ENCODE assay signal across 26 cellular contexts in the genomic region with DNA sequence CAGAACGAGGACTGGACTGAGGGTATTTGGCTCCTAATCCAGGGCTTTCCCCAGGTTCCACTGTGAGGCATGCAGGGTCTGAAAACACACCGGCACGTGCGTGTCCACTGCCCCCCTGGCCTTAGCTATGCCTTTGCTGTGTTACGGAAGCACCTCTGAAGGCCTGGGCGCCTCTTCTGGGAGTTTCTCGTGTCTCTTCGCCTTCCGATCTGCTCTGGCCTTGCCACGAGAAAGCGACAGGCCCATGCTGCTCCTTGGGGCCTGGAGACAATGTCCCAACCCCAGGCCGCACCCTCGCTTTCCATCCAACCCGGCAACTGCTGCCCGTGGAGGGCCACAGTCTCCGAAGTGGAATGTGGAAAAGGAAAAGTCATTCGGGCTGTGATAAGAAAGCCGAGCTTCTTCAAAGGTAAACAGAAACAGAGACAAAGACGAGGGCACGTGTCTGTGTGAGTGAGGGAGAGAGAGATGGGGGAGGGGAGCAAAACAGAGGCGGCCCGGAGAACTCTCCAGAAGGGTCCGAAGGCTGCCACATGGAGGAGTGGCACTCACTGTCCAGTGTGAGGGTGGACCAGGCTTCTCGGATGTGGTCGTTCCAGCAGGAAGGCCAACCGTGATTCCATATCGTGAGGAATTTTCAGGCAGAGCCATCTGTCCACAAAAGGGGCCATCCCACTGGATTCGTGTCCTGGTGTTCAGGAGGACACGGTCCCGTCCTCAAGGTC. TPM values are rescaled to one million over a fixed set of nuclear protein-coding genes. Genes with fewer than 3 reads are reported as not detected.
"Had no signal": no experiment of that assay in that cellular context is flagged by ENCODE, and none has a peak within 500 bp of the region (broad histone marks: within the 10 kb centered on the region; RNA-seq: fewer than 3 reads in every experiment).

No MANE protein-coding gene starts in this region.

- H3K27me3 ChIP-seq: breast epithelium had no signal

- ATAC-seq: activated CD8-positive, alpha-beta T cell treated with anti-CD3 and anti-CD28 coated beads for 36 hours; activated T-cell treated with anti-CD3 and anti-CD28 coated beads, Interleukin-2, amount 50 U/mL, for 4 hours; gastroesophageal sphincter; naive thymus-derived CD4-positive, alpha-beta T cell; stimulated activated naive CD8-positive, alpha-beta T cell treated with anti-CD3 and anti-CD28 coated beads, Interleukin-15, Interleukin-2, amounts not matched to agents 100 U/mL and 50 U/mL, for 24 hours had no signal

- H3K27ac Mint-ChIP-seq: activated B cell treated with CpG ODN at 0.5 μM for 24 hours; activated CD8-positive, alpha-beta T cell treated with anti-CD3 and anti-CD28 coated beads for 36 hours had no signal

- H3K9me3 ChIP-seq: breast epithelium, esophagus muscularis mucosa, gastroesophageal sphincter, heart left ventricle, left ventricle myocardium inferior, tibial artery had no signal

- H3K9me3 Mint-ChIP-seq: activated B cell treated with CpG ODN at 0.5 μM for 24 hours; activated CD8-positive, alpha-beta T cell treated with anti-CD3 and anti-CD28 coated beads for 36 hours; activated T-cell treated with anti-CD3 and anti-CD28 coated beads, Interleukin-2, amount 50 U/mL, for 4 hours; naive thymus-derived CD4-positive, alpha-beta T cell had no signal

- H3K36me3 ChIP-seq: breast epithelium, esophagus muscularis mucosa, gastroesophageal sphincter, heart left ventricle, left ventricle myocardium inferior, tibial artery had no signal

- H3K4me3 ChIP-seq: breast epithelium, esophagus muscularis mucosa, gastroesophageal sphincter, heart left ventricle, left ventricle myocardium inferior, tibial artery had no signal

- H3K27ac ChIP-seq: breast epithelium, esophagus muscularis mucosa, gastroesophageal sphincter, heart left ventricle, left ventricle myocardium inferior, tibial artery had no signal

- H3K4me1 ChIP-seq: breast epithelium, gastroesophageal sphincter, left ventricle myocardium inferior had no signal

- DNase-seq: activated B cell treated with CpG ODN at 0.5 μM for 24 hours; activated CD4-positive, alpha-beta T cell treated with anti-CD3 and anti-CD28 coated beads for 4 hours; activated CD8-positive, alpha-beta T cell treated with anti-CD3 and anti-CD28 coated beads for 36 hours; activated effector memory CD4-positive, alpha-beta T cell treated with Interleukin-2 at 50 U/mL for 16 hours; activated naive CD4-positive, alpha-beta T cell treated with anti-CD3 and anti-CD28 coated beads, Interleukin-2, amount 50 U/mL, for 16 hours; activated T-cell treated with anti-CD3 and anti-CD28 coated beads, Interleukin-2, amount 50 U/mL, for 4 hours; cerebellar nuclear complex; effector CD8-positive, alpha-beta T cell; left ventricle myocardium inferior; mammary epithelial cell; naive thymus-derived CD4-positive, alpha-beta T cell; nucleus accumbens; retina; stimulated activated CD4-positive, alpha-beta T cell treated with anti-CD3 and anti-CD28 coated beads, Interleukin-2, amount 100 ng/mL, for 24 hours; stimulated activated naive CD8-positive, alpha-beta T cell treated with anti-CD3 and anti-CD28 coated beads, Interleukin-15, Interleukin-2, amounts not matched to agents 100 U/mL and 50 U/mL, for 24 hours; substantia nigra; tibial artery had no signal

RNA-seq across cellular contexts. Expression of a gene that starts 3.4 kb away (rescaled TPM):
- total RNA-seq: activated CD8-positive, alpha-beta T cell treated with anti-CD3 and anti-CD28 coated beads for 36 hours; activated T-cell treated with anti-CD3 and anti-CD28 coated beads, Interleukin-2, amount 50 U/mL, for 4 hours; astrocyte; breast epithelium; endothelial cell of umbilical vein; gastroesophageal sphincter; kidney epithelial cell; mucosa of gallbladder had no signal
- polyA plus RNA-seq: adipose tissue, endothelial cell of umbilical vein, heart left ventricle, mammary epithelial cell had no signal
